In the genomic region with DNA sequence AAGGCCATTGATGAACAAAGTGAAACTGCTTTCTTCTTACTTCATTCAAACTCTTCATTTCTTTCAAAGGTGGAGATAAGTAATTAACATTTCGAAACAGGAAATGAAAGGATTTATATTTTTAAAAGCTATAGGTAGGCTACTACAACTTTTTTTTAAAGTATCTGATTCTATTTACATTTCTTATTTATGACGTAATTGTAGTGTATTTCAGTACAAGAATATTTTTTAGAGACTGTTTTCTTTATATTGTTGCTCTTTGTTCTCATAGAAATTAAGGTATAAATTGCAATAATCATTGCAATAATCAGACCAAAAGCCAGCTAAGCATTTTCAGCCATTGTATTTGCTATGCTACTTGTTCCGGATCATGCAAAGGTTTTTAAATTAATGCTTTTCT, we compare ENCODE assay signal across 1 cellular context.
TF ChIP-seq lines count a peak whose summit lies in the region.

No MANE protein-coding gene starts in this region.

TF ChIP-seq in endothelial cell of umbilical vein, 7 proteins besides CTCF, POLR2A, EP300 and RAD21:
- TF ChIP-seq EZH2 (IDR thresholded peaks at IDR 0.05; ENCODE audit: borderline replicate concordance, low read depth, low read length, severe bottlenecking) (no peak), MYC (IDR thresholded peaks at IDR 0.05; ENCODE audit: low read depth, low read length) (no peak), FOS (IDR thresholded peaks at IDR 0.05; ENCODE audit: borderline replicate concordance, insufficient read depth, low read length) (no peak), GATA2 (IDR thresholded peaks at IDR 0.05; ENCODE audit: insufficient read depth, insufficient read length, low read depth, low read length) (no peak), POLR2AphosphoS5 (IDR thresholded peaks at IDR 0.05; ENCODE audit: insufficient read depth, low read depth, low read length) (no peak), JUN (IDR thresholded peaks at IDR 0.05; ENCODE audit: borderline replicate concordance, insufficient read depth, insufficient read length, low read depth) (no peak)
- TF ChIP-seq, protein P1, sequence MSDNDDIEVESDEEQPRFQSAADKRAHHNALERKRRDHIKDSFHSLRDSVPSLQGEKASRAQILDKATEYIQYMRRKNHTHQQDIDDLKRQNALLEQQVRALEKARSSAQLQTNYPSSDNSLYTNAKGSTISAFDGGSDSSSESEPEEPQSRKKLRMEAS (IDR thresholded peaks at IDR 0.05; ENCODE audit: insufficient read depth, insufficient read length) = no peak
